Comparison of ENCODE assay signal across 1 cellular context in genomic region chr2:33197198-33197938, GRCh38.
TF ChIP-seq lines count a peak whose summit lies in the region.

No MANE protein-coding gene starts in this region.

TF ChIP-seq in HepG2, 621 proteins besides CTCF, POLR2A, EP300 and RAD21 (continued from another document and continues in another):
- TF ChIP-seq, protein P1, sequence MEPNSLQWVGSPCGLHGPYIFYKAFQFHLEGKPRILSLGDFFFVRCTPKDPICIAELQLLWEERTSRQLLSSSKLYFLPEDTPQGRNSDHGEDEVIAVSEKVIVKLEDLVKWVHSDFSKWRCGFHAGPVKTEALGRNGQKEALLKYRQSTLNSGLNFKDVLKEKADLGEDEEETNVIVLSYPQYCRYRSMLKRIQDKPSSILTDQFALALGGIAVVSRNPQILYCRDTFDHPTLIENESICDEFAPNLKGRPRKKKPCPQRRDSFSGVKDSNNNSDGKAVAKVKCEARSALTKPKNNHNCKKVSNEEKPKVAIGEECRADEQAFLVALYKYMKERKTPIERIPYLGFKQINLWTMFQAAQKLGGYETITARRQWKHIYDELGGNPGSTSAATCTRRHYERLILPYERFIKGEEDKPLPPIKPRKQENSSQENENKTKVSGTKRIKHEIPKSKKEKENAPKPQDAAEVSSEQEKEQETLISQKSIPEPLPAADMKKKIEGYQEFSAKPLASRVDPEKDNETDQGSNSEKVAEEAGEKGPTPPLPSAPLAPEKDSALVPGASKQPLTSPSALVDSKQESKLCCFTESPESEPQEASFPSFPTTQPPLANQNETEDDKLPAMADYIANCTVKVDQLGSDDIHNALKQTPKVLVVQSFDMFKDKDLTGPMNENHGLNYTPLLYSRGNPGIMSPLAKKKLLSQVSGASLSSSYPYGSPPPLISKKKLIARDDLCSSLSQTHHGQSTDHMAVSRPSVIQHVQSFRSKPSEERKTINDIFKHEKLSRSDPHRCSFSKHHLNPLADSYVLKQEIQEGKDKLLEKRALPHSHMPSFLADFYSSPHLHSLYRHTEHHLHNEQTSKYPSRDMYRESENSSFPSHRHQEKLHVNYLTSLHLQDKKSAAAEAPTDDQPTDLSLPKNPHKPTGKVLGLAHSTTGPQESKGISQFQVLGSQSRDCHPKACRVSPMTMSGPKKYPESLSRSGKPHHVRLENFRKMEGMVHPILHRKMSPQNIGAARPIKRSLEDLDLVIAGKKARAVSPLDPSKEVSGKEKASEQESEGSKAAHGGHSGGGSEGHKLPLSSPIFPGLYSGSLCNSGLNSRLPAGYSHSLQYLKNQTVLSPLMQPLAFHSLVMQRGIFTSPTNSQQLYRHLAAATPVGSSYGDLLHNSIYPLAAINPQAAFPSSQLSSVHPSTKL (CRISPR knock-in tag; IDR thresholded peaks at IDR 0.05), result peak; percentile 91
- no peak for TF ChIP-seq ZBTB7B (CRISPR knock-in tag; IDR thresholded peaks at IDR 0.05)
- TF ChIP-seq SMARCC2 (IDR thresholded peaks at IDR 0.05), result no peak
- TF ChIP-seq ZNF350 (CRISPR knock-in tag; IDR thresholded peaks at IDR 0.05; ENCODE audit: borderline replicate concordance, low read depth), result no peak
- TF ChIP-seq ZNF124 (CRISPR knock-in tag; IDR thresholded peaks at IDR 0.05), result no peak
- no peak for TF ChIP-seq DZIP1 (CRISPR knock-in tag; IDR thresholded peaks at IDR 0.05)
- TF ChIP-seq ZBTB38 (CRISPR knock-in tag; IDR thresholded peaks at IDR 0.05), result no peak
- no peak for TF ChIP-seq REXO4 (CRISPR knock-in tag; IDR thresholded peaks at IDR 0.05; ENCODE audit: borderline replicate concordance)
- TF ChIP-seq FLYWCH1 (CRISPR knock-in tag; IDR thresholded peaks at IDR 0.05), result no peak
- TF ChIP-seq, protein P2, sequence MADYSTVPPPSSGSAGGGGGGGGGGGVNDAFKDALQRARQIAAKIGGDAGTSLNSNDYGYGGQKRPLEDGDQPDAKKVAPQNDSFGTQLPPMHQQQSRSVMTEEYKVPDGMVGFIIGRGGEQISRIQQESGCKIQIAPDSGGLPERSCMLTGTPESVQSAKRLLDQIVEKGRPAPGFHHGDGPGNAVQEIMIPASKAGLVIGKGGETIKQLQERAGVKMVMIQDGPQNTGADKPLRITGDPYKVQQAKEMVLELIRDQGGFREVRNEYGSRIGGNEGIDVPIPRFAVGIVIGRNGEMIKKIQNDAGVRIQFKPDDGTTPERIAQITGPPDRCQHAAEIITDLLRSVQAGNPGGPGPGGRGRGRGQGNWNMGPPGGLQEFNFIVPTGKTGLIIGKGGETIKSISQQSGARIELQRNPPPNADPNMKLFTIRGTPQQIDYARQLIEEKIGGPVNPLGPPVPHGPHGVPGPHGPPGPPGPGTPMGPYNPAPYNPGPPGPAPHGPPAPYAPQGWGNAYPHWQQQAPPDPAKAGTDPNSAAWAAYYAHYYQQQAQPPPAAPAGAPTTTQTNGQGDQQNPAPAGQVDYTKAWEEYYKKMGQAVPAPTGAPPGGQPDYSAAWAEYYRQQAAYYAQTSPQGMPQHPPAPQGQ (CRISPR knock-in tag; IDR thresholded peaks at IDR 0.05; ENCODE audit: borderline replicate concordance), result no peak
- no peak for TF ChIP-seq ZFP37 (CRISPR knock-in tag; IDR thresholded peaks at IDR 0.05; ENCODE audit: borderline replicate concordance)
- TF ChIP-seq, protein P3, sequence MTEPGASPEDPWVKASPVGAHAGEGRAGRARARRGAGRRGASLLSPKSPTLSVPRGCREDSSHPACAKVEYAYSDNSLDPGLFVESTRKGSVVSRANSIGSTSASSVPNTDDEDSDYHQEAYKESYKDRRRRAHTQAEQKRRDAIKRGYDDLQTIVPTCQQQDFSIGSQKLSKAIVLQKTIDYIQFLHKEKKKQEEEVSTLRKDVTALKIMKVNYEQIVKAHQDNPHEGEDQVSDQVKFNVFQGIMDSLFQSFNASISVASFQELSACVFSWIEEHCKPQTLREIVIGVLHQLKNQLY (CRISPR knock-in tag; IDR thresholded peaks at IDR 0.05), result peak; percentile 45; the same call in 1 of the 2 replicates
- TF ChIP-seq HDAC1 (CRISPR knock-in tag; IDR thresholded peaks at IDR 0.05), result peak; percentile 54
- TF ChIP-seq NCOA1 (CRISPR knock-in tag; IDR thresholded peaks at IDR 0.05), result no peak
- no peak for TF ChIP-seq KLF12 (CRISPR knock-in tag; IDR thresholded peaks at IDR 0.05; ENCODE audit: borderline replicate concordance)
- TF ChIP-seq MTA3 (CRISPR knock-in tag; IDR thresholded peaks at IDR 0.05), result no peak
- TF ChIP-seq ZNF18 (CRISPR knock-in tag; IDR thresholded peaks at IDR 0.05; ENCODE audit: insufficient replicate concordance), result no peak
- no peak for TF ChIP-seq KDM3A (CRISPR knock-in tag; IDR thresholded peaks at IDR 0.05; ENCODE audit: low read depth)
- no peak for TF ChIP-seq HNRNPUL1 (IDR thresholded peaks at IDR 0.05; ENCODE audit: low read depth, low read length)
- TF ChIP-seq, protein P4, sequence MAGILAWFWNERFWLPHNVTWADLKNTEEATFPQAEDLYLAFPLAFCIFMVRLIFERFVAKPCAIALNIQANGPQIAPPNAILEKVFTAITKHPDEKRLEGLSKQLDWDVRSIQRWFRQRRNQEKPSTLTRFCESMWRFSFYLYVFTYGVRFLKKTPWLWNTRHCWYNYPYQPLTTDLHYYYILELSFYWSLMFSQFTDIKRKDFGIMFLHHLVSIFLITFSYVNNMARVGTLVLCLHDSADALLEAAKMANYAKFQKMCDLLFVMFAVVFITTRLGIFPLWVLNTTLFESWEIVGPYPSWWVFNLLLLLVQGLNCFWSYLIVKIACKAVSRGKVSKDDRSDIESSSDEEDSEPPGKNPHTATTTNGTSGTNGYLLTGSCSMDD (CRISPR knock-in tag; IDR thresholded peaks at IDR 0.05), result no peak
- TF ChIP-seq, protein P5, sequence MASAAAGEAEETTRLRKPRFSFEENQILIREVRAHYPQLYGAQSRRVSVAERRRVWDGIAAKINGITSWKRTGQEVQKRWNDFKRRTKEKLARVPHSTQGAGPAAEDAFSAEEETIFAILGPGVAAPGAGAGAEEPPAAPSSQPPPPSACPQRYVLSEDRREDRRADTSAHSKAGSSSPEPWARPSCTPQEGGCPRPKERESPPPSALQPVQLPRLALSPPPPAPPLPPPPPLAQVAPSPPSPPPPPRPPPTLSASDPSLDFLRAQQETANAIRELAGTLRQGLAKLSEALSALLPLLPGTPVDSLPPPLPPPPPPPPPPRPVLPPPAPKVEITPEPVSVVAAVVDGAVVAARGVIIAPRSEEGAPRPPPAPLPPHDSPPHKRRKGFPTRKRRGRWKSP (CRISPR knock-in tag; IDR thresholded peaks at IDR 0.05), result no peak
- TF ChIP-seq ATRX (CRISPR knock-in tag; IDR thresholded peaks at IDR 0.05; ENCODE audit: borderline replicate concordance), result no peak
- TF ChIP-seq HMG20B (CRISPR knock-in tag; conservative IDR thresholded peaks at IDR 0.05), result peak; percentile 66; the same call in 1 of the 2 replicates
- no peak for TF ChIP-seq SRSF1 (optimal IDR thresholded peaks at IDR 0.05; ENCODE audit: low read depth, low read length)
- no peak for TF ChIP-seq SYNCRIP (IDR thresholded peaks at IDR 0.05; ENCODE audit: insufficient read depth, low read depth, low read length)
- no peak for TF ChIP-seq ZNF33B (CRISPR knock-in tag; IDR thresholded peaks at IDR 0.05)
- TF ChIP-seq, protein P6, sequence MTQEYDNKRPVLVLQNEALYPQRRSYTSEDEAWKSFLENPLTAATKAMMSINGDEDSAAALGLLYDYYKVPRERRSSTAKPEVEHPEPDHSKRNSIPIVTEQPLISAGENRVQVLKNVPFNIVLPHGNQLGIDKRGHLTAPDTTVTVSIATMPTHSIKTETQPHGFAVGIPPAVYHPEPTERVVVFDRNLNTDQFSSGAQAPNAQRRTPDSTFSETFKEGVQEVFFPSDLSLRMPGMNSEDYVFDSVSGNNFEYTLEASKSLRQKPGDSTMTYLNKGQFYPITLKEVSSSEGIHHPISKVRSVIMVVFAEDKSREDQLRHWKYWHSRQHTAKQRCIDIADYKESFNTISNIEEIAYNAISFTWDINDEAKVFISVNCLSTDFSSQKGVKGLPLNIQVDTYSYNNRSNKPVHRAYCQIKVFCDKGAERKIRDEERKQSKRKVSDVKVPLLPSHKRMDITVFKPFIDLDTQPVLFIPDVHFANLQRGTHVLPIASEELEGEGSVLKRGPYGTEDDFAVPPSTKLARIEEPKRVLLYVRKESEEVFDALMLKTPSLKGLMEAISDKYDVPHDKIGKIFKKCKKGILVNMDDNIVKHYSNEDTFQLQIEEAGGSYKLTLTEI (CRISPR knock-in tag; conservative IDR thresholded peaks at IDR 0.05), result no peak
- no peak for TF ChIP-seq ATAD3A (CRISPR knock-in tag; IDR thresholded peaks at IDR 0.05)
- no peak for TF ChIP-seq ZMAT3 (CRISPR knock-in tag; conservative IDR thresholded peaks at IDR 0.05)
- TF ChIP-seq ZNF20 (CRISPR knock-in tag; IDR thresholded peaks at IDR 0.05), result no peak; the same call in 1 of the 2 replicates
- TF ChIP-seq ZMYM3 (CRISPR knock-in tag; IDR thresholded peaks at IDR 0.05), result 0 out of 2 replicates have a peak, but pooled peaks have one; percentile 39
- TF ChIP-seq GZF1 (CRISPR knock-in tag; IDR thresholded peaks at IDR 0.05), result no peak
- TF ChIP-seq, protein P7, sequence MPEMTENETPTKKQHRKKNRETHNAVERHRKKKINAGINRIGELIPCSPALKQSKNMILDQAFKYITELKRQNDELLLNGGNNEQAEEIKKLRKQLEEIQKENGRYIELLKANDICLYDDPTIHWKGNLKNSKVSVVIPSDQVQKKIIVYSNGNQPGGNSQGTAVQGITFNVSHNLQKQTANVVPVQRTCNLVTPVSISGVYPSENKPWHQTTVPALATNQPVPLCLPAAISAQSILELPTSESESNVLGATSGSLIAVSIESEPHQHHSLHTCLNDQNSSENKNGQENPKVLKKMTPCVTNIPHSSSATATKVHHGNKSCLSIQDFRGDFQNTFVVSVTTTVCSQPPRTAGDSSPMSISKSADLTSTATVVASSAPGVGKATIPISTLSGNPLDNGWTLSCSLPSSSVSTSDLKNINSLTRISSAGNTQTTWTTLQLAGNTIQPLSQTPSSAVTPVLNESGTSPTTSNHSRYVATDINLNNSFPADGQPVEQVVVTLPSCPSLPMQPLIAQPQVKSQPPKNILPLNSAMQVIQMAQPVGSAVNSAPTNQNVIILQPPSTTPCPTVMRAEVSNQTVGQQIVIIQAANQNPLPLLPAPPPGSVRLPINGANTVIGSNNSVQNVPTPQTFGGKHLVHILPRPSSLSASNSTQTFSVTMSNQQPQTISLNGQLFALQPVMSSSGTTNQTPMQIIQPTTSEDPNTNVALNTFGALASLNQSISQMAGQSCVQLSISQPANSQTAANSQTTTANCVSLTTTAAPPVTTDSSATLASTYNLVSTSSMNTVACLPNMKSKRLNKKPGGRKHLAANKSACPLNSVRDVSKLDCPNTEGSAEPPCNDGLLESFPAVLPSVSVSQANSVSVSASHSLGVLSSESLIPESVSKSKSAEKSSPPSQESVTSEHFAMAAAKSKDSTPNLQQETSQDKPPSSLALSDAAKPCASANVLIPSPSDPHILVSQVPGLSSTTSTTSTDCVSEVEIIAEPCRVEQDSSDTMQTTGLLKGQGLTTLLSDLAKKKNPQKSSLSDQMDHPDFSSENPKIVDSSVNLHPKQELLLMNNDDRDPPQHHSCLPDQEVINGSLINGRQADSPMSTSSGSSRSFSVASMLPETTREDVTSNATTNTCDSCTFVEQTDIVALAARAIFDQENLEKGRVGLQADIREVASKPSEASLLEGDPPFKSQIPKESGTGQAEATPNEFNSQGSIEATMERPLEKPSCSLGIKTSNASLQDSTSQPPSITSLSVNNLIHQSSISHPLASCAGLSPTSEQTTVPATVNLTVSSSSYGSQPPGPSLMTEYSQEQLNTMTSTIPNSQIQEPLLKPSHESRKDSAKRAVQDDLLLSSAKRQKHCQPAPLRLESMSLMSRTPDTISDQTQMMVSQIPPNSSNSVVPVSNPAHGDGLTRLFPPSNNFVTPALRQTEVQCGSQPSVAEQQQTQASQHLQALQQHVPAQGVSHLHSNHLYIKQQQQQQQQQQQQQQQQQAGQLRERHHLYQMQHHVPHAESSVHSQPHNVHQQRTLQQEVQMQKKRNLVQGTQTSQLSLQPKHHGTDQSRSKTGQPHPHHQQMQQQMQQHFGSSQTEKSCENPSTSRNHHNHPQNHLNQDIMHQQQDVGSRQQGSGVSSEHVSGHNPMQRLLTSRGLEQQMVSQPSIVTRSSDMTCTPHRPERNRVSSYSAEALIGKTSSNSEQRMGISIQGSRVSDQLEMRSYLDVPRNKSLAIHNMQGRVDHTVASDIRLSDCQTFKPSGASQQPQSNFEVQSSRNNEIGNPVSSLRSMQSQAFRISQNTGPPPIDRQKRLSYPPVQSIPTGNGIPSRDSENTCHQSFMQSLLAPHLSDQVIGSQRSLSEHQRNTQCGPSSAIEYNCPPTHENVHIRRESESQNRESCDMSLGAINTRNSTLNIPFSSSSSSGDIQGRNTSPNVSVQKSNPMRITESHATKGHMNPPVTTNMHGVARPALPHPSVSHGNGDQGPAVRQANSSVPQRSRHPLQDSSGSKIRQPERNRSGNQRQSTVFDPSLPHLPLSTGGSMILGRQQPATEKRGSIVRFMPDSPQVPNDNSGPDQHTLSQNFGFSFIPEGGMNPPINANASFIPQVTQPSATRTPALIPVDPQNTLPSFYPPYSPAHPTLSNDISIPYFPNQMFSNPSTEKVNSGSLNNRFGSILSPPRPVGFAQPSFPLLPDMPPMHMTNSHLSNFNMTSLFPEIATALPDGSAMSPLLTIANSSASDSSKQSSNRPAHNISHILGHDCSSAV (CRISPR knock-in tag; IDR thresholded peaks at IDR 0.05; ENCODE audit: borderline replicate concordance), result no peak
- TF ChIP-seq ZNF775 (CRISPR knock-in tag; IDR thresholded peaks at IDR 0.05; ENCODE audit: borderline replicate concordance), result no peak
- TF ChIP-seq HDAC6 (IDR thresholded peaks at IDR 0.05; ENCODE audit: low read depth, low read length), result no peak
- TF ChIP-seq ZNF670 (CRISPR knock-in tag; IDR thresholded peaks at IDR 0.05; ENCODE audit: borderline replicate concordance), result no peak
